In the genomic region with DNA sequence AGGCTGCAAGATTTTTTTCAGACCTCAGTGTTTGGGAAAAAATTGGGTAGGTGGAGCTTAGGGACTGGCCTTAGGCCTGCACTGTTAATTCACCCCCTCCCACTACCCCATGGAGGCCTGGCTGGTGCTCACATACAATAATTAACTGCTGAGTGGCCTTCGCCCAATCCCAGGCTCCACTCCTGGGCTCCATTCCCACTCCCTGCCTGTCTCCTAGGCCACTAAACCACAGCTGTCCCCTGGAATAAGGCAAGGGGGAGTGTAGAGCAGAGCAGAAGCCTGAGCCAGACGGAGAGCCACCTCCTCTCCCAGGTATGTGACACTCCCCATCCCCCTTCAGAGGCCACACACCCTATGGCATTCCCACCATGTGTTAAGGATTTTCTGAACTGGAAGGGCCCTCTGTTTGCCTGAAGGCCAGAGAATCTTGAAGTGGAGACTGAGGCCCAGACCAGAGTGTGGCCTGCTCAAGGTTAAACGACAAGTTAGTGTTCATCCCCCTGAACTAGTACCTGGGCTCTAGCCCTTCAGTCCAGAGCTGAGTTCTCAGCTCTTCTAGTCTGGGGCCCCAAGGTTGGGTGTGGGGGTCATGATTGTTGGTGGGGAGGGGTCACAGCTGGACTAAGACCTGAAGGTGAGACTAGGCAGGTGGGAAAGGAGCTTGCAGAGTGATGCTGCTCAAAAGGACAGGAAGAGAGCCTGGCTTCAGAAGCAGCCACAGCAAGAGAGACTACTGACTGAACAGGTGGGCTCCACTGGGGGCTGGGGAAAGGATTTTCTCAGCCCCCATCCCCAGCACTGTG, we compare ENCODE assay signal across 12 cellular contexts. TPM values are rescaled to one million over a fixed set of nuclear protein-coding genes. Genes with fewer than 3 reads are reported as not detected.
DNase-seq lines count a peak whose midpoint lies in the region; ATAC-seq lines count a peak whose summit lies in the region.
"Had no signal": no experiment of that assay in that cellular context is flagged by ENCODE, and none has a peak within 500 bp of the region (broad histone marks: within the 10 kb centered on the region; RNA-seq: fewer than 3 reads in every experiment).

No MANE protein-coding gene starts in this region.

- no peak overlapping the region for H3K9ac ChIP-seq in neuronal stem cell (ENCODE audit: low read depth, low read length, poor library complexity)

- H3K4me2 ChIP-seq in neuronal stem cell (ENCODE audit: insufficient read depth, low read length, poor library complexity, severe bottlenecking) = no peak overlapping the region

- no peak overlapping the region for H3K27ac ChIP-seq in neuronal stem cell (replicated peaks; ENCODE audit: low read length)

- no peak overlapping the region for H2BK12ac ChIP-seq in neuronal stem cell (ENCODE audit: low read length)

- intact Hi-C loops in head of caudate nucleus (cut with DNase I) = no loop called here

- H2BK120ac ChIP-seq in neuronal stem cell (ENCODE audit: low read depth, low read length) = no peak overlapping the region

- H3K36me3 ChIP-seq in neuronal stem cell (replicated peaks in 1 of 2; ENCODE audit: control insufficient read depth in 2 of 2, insufficient read depth in 2 of 2, low read length in 2 of 2) = no peaks in the 10 kb centered on the region

- H3K27me3 ChIP-seq in neuronal stem cell (ENCODE audit: control insufficient read depth in 3 of 3, insufficient read depth in 3 of 3, low read depth in 1 of 3, low read length in 3 of 3) = peaks cover 0 to 10% (median 0%) of the 10 kb centered on the region in 3 experiments

- H3K14ac ChIP-seq in neuronal stem cell (ENCODE audit: low read length) = no peak overlapping the region

- no peak overlapping the region for H3K18ac ChIP-seq in neuronal stem cell (ENCODE audit: low read length)

- H4K8ac ChIP-seq in neuronal stem cell (ENCODE audit: low read depth, low read length) = no peak overlapping the region

- peak; percentile 19 for DNase-seq in GM04504 (ENCODE audit: low read depth)
- DNase-seq in NCI-H69 (lab: John Stamatoyannopoulos, UW) = peak; percentile 82
- peak in 30 of 42 donors; percentile 6 to 67 (median 27) for DNase-seq in head of caudate nucleus
- no peak for DNase-seq in neuronal stem cell (ENCODE audit: low spot score)
- no peak for DNase-seq in activated CD8-positive, alpha-beta memory T cell treated with anti-CD3 and anti-CD28 coated beads, Interleukin-2, amount 50 U/mL, for 48 hours
- DNase-seq in kidney glomerular epithelial cell (lab: John Stamatoyannopoulos, UW) = no peak
- DNase-seq: activated CD4-positive, alpha-beta T cell treated with anti-CD3 and anti-CD28 coated beads for 36 hours; erythroblast; Karpas-422; NK-92 treated with Interleukin-12 subunit alpha and Interleukin-12 subunit beta, amount 100 ng/mL, for 24 hours had no signal

- H2AFZ ChIP-seq in neuronal stem cell (ENCODE audit: low read length) = no peak overlapping the region

- ATAC-seq in GM21390 (IDR thresholded peaks at IDR 0.05; ENCODE audit: unreplicated experiment) = no peak
- ATAC-seq: activated CD4-positive, alpha-beta T cell treated with anti-CD3 and anti-CD28 coated beads for 36 hours had no signal

- H3K23ac ChIP-seq in neuronal stem cell (ENCODE audit: low read depth, low read length, poor library complexity) = no peak overlapping the region

- no peaks in the 10 kb centered on the region for H3K9me3 ChIP-seq in neuronal stem cell (replicated peaks in 1 of 2; ENCODE audit: control insufficient read depth in 2 of 2, insufficient read depth in 1 of 2, low read depth in 1 of 2, low read length in 2 of 2)

- H3K79me1 ChIP-seq in neuronal stem cell (ENCODE audit: low read depth, low read length) = no peaks in the 10 kb centered on the region

- H2BK15ac ChIP-seq in neuronal stem cell (ENCODE audit: low read length) = peak overlapping the region; percentile 25

- no peak overlapping the region for H3K4ac ChIP-seq in neuronal stem cell (ENCODE audit: low read length)

- H3K4me1 ChIP-seq in neuronal stem cell (ENCODE audit: control insufficient read depth in 2 of 2, insufficient read depth in 1 of 2, low read depth in 1 of 2, low read length in 2 of 2) = peaks cover 3 to 16% of the 10 kb centered on the region in 2 donors

- H2AK5ac ChIP-seq in neuronal stem cell (ENCODE audit: low read depth, low read length) = peak overlapping the region; percentile 71

- no peak overlapping the region for H4K91ac ChIP-seq in neuronal stem cell (ENCODE audit: low read depth, low read length, poor library complexity)

- no CpG with 5 or more reads among the region's 3 CpGs for WGBS in neuronal stem cell (ENCODE audit: extremely low coverage in 2 of 2, insufficient read length in 2 of 2, insufficient replicate concordance in 1 of 2), 2 donors

- H2BK5ac ChIP-seq in neuronal stem cell (ENCODE audit: low read length) = no peak overlapping the region

- no peak overlapping the region for H3K4me3 ChIP-seq in neuronal stem cell (ENCODE audit: low read length in 2 of 2)

RNA-seq across cellular contexts. Expression of a gene that starts 2.3 kb away (rescaled TPM):
- 10.5 TPM for polyA plus RNA-seq in neuronal stem cell (2013, experiment 1 of 2)
- 11.0 TPM for polyA plus RNA-seq in neuronal stem cell (2013, experiment 2 of 2)
- polyA plus RNA-seq: CD4-positive, alpha-beta memory T cell had no signal

RNA-seq across cellular contexts. Expression of a gene that starts 26.9 kb away (rescaled TPM):
- polyA plus RNA-seq in neuronal stem cell (2013, experiment 1 of 2) = not detected
- polyA plus RNA-seq in neuronal stem cell (2013, experiment 2 of 2) = not detected
- polyA plus RNA-seq: CD4-positive, alpha-beta memory T cell had no signal

RNA-seq across cellular contexts. Expression of a gene that starts 34.9 kb away (rescaled TPM):
- polyA plus RNA-seq in neuronal stem cell (2013, experiment 1 of 2) = 73.7 TPM
- polyA plus RNA-seq in neuronal stem cell (2013, experiment 2 of 2) = 71.0 TPM

RNA-seq across cellular contexts. Expression of a gene that starts 54.1 kb away (rescaled TPM):
- polyA plus RNA-seq in neuronal stem cell (2013, experiment 1 of 2) = not detected
- polyA plus RNA-seq in neuronal stem cell (2013, experiment 2 of 2) = not detected
- polyA plus RNA-seq: CD4-positive, alpha-beta memory T cell had no signal

RNA-seq across cellular contexts. Expression of a gene that starts 54.3 kb away (rescaled TPM):
- polyA plus RNA-seq in neuronal stem cell (2013, experiment 1 of 2) = 0.10 TPM
- polyA plus RNA-seq in neuronal stem cell (2013, experiment 2 of 2) = 0.18 TPM
- polyA plus RNA-seq: CD4-positive, alpha-beta memory T cell had no signal

Comparison
In these comparisons a context has a peak if more than half of its experiments do, and no peak if none do; other contexts are left out.
1. DNase-seq: peak in GM04504 (single experiment), NCI-H69 (single experiment) and head of caudate nucleus (30 of 42); none in neuronal stem cell (single experiment), activated CD8-positive, alpha-beta memory T cell treated with anti-CD3 and anti-CD28 coated beads, Interleukin-2, amount 50 U/mL, for 48 hours (single experiment) and kidney glomerular epithelial cell (single experiment).